1 cellular context compared by ENCODE assay signal in genomic region chr18:23587220-23587642, GRCh38.
TF ChIP-seq lines count a peak whose summit lies in the region.

No MANE protein-coding gene starts in this region.

TF ChIP-seq in liver, 16 proteins besides CTCF, POLR2A, EP300 and RAD21 (continued from another document):
- TF ChIP-seq, protein P1, sequence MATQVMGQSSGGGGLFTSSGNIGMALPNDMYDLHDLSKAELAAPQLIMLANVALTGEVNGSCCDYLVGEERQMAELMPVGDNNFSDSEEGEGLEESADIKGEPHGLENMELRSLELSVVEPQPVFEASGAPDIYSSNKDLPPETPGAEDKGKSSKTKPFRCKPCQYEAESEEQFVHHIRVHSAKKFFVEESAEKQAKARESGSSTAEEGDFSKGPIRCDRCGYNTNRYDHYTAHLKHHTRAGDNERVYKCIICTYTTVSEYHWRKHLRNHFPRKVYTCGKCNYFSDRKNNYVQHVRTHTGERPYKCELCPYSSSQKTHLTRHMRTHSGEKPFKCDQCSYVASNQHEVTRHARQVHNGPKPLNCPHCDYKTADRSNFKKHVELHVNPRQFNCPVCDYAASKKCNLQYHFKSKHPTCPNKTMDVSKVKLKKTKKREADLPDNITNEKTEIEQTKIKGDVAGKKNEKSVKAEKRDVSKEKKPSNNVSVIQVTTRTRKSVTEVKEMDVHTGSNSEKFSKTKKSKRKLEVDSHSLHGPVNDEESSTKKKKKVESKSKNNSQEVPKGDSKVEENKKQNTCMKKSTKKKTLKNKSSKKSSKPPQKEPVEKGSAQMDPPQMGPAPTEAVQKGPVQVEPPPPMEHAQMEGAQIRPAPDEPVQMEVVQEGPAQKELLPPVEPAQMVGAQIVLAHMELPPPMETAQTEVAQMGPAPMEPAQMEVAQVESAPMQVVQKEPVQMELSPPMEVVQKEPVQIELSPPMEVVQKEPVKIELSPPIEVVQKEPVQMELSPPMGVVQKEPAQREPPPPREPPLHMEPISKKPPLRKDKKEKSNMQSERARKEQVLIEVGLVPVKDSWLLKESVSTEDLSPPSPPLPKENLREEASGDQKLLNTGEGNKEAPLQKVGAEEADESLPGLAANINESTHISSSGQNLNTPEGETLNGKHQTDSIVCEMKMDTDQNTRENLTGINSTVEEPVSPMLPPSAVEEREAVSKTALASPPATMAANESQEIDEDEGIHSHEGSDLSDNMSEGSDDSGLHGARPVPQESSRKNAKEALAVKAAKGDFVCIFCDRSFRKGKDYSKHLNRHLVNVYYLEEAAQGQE (IDR thresholded peaks at IDR 0.05) = no peak
